21 cellular contexts compared by ENCODE assay signal in the genomic region with DNA sequence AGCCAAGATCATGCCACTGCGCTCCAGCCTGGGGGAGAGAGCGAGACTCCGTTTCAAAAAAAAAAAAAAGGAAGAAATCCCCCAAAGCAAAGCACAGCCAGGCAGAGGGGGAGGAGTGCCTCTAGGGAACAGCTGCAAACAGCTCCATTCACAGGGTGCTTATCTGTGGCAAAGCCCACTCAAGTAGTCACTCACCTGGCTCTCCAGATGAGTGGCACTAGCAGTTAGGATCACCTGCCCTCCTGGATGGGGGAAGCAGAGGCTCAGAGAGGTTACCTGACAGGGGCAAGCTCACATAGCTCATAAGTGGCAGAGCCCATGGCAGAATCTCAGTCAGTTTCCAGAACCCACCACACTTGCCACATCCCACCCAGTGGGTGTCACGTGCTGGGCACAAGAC. TPM values are rescaled to one million over a fixed set of nuclear protein-coding genes. Genes with fewer than 3 reads are reported as not detected.
DNase-seq lines count a peak whose midpoint lies in the region; ATAC-seq and TF ChIP-seq lines count a peak whose summit lies in the region.
"Had no signal": no experiment of that assay in that cellular context is flagged by ENCODE, and none has a peak within 500 bp of the region (broad histone marks: within the 10 kb centered on the region; RNA-seq: fewer than 3 reads in every experiment).

No MANE protein-coding gene starts in this region.

- no peaks in the 10 kb centered on the region for H3K27me3 ChIP-seq in lung (ENCODE audit: control insufficient read depth, insufficient read depth)
- H3K27me3 ChIP-seq: adrenal gland, heart right ventricle, SJCRH30 had no signal

- ATAC-seq in lung (ENCODE audit: insufficient read depth, low FRiP score), result peak; percentile 70
- no peak for ATAC-seq in GM19463 (IDR thresholded peaks at IDR 0.05; ENCODE audit: unreplicated experiment)
- ATAC-seq in GM19452 (IDR thresholded peaks at IDR 0.05; ENCODE audit: unreplicated experiment), result no peak
- ATAC-seq: activated CD4-positive, CD25-positive, alpha-beta regulatory T cell treated with anti-CD3 and anti-CD28 coated beads, Interleukin-2, amount 50 U/mL, for 24 hours; activated T-helper 17 cell treated with anti-CD3 and anti-CD28 coated beads, Interleukin-2, amount 50 U/mL, for 72 hours; CD8-positive, alpha-beta T cell; effector memory CD8-positive, alpha-beta T cell; heart right ventricle; right cardiac atrium had no signal

- no peak overlapping the region for H3K4me3 ChIP-seq in lung
- H3K4me3 ChIP-seq: adrenal gland, heart right ventricle, SJCRH30 had no signal

- H3K27ac ChIP-seq in lung (ENCODE audit: low read depth in 1 of 2, low read length in 1 of 2), result peak overlapping the region in 1 of 2 donors; percentile 84
- H3K27ac ChIP-seq: adrenal gland, heart right ventricle, SJCRH30 had no signal

- TF ChIP-seq CTCF in lung (IDR thresholded peaks at IDR 0.05; ENCODE audit: control extremely low read depth, extremely low read depth), result no peak

- WGBS in lung, 2 donors, result 49 to 72% methylated on average over 4 of the region's 4 CpGs

- peaks cover 0 to 3% of the 10 kb centered on the region in 2 donors for H3K9me3 ChIP-seq in lung (ENCODE audit: control insufficient read depth in 2 of 2, insufficient read depth in 1 of 2, low read length in 1 of 2)
- H3K9me3 ChIP-seq: adrenal gland, heart right ventricle, SJCRH30 had no signal

- H3K36me3 ChIP-seq in lung (ENCODE audit: control insufficient read depth in 2 of 2, insufficient read depth in 2 of 2, low read length in 2 of 2), result no peaks in the 10 kb centered on the region
- H3K36me3 ChIP-seq: adrenal gland, heart right ventricle, SJCRH30 had no signal

- peak; percentile 49 for DNase-seq in DMS153 treated with DMSO at 0.1 percent for 48 hours (lab: John Stamatoyannopoulos, UW; ENCODE audit: unreplicated experiment)
- DNase-seq in NCI-H1436 (lab: John Stamatoyannopoulos, UW), result peak; percentile 65
- DNase-seq in NCI-H510A treated with DMSO at 0.1 percent for 48 hours (lab: John Stamatoyannopoulos, UW), result peak; percentile 95
- DNase-seq in lung (ENCODE audit: low spot score), result peak; percentile 81
- no peak for DNase-seq in middle frontal gyrus (ENCODE audit: extremely low spot score, low spot score)
- no peak for DNase-seq in HT-29 (ENCODE audit: low spot score)
- DNase-seq: adrenal gland; CD8-positive, alpha-beta T cell; cerebellar nuclear complex; effector memory CD8-positive, alpha-beta T cell; heart right ventricle; NCI-H446 treated with DMSO at 0.1 percent for 48 hours; occipital lobe; OCI-M1; right cardiac atrium; T-helper 9 cell had no signal

- peaks cover 0 to 1% of the 10 kb centered on the region in 2 donors for H3K4me1 ChIP-seq in lung (ENCODE audit: control insufficient read depth in 2 of 2, insufficient read depth in 2 of 2, low read length in 2 of 2)
- H3K4me1 ChIP-seq: adrenal gland, heart right ventricle had no signal

RNA-seq across cellular contexts. Expression of a gene that starts 30.3 kb away (rescaled TPM):
- 10 to 100 TPM in 1 of 2 donors, 1 to 10 TPM in 1; 2.8 to 36.1 TPM for total RNA-seq in lung
- 1 to 10 TPM; 6.3 to 7.1 TPM for polyA plus RNA-seq in lung
- 0.03 and 0.05 TPM in 2 replicates for total RNA-seq in HT-29 (2014; rRNA removed; shearing (Covaris generic))

Comparison
In these comparisons a context has a peak if more than half of its experiments do, and no peak if none do; other contexts are left out.
1. DNase-seq: peak in DMS153 treated with DMSO at 0.1 percent for 48 hours (single experiment), NCI-H1436 (single experiment), NCI-H510A treated with DMSO at 0.1 percent for 48 hours (single experiment) and lung (single experiment); none in middle frontal gyrus (single experiment) and HT-29 (single experiment).